ENCODE assay signal across 8 cellular contexts in genomic region chr19:18233224-18233825, GRCh38. TPM values are rescaled to one million over a fixed set of nuclear protein-coding genes. Genes with fewer than 3 reads are reported as not detected.
A peak's percentile ranks its signal among the peaks of the same experiment; 100 is the strongest.
DNase-seq lines count a peak whose midpoint lies in the region; ATAC-seq lines count a peak whose summit lies in the region.

No MANE protein-coding gene starts in this region.

- H2AFZ ChIP-seq in GM23248, result no peak overlapping the region

- no peak overlapping the region for H3K4me3 Mint-ChIP-seq in central memory CD8-positive, alpha-beta T cell

- no peaks in the 10 kb centered on the region for H3K4me1 ChIP-seq in GM23248 (ENCODE audit: insufficient read depth)

- H3K27ac ChIP-seq in GM23248, result no peak overlapping the region

- H3K9me3 ChIP-seq in GM23248 (ENCODE audit: low read depth), result no peaks in the 10 kb centered on the region

- no peaks in the 10 kb centered on the region for H3K9me2 ChIP-seq in GM23248 (ENCODE audit: insufficient read depth)

- H3F3A ChIP-seq in GM23248 (ENCODE audit: insufficient read depth), result no peaks in the 10 kb centered on the region

- DNase-seq in ACHN (peak; percentile 75), GM23248 (peak; percentile 68), T-helper 1 cell (peak in 3 of 5 donors; percentile 31 to 47 (median 42)), mucosa of gallbladder (ENCODE audit: low spot score) (peak; percentile 50), HCEC 1CT (no peak), DMS114 treated with DMSO at 0.1 percent for 48 hours (lab: John Stamatoyannopoulos, UW; ENCODE audit: unreplicated experiment) (no peak)
- DNase-seq in central memory CD8-positive, alpha-beta T cell (ENCODE audit: low spot score in 2 of 2), result peak in 1 of 2 donors; percentile 25

- H3K27me3 ChIP-seq in GM23248 (replicated peaks; ENCODE audit: insufficient read depth), result peaks cover 12% of the 10 kb centered on the region

- peaks cover 6% of the 10 kb centered on the region for H3K36me3 Mint-ChIP-seq in central memory CD8-positive, alpha-beta T cell (ENCODE audit: insufficient read depth)

- 24 to 25% methylated on average over 36 to 37 of the region's 37 CpGs for WGBS in GM23248 (ENCODE audit: low coverage in 1 of 2, low lambda C conversion rate in 2 of 2, missing lambda C conversion rate in 2 of 2), 2 experiments

- no peak overlapping the region for H3K4me2 ChIP-seq in GM23248 (ENCODE audit: unreplicated experiment)

- H4K20me1 ChIP-seq in GM23248 (ENCODE audit: insufficient read depth), result no peaks in the 10 kb centered on the region

- in situ Hi-C loops in ACHN (cut with HindIII; ENCODE audit: low pct_ligation_motif_present, low pct_unique_long_range_greater_than_20kb, low sequenced_read_pairs), result no loop called here
- in situ Hi-C loops in GM23248 (cut with MboI), result no loop called here

- peak; percentile 56 for ATAC-seq in central memory CD8-positive, alpha-beta T cell (replicated peaks; ENCODE audit: extremely low read depth, poor library complexity, severe bottlenecking)
- no peak for ATAC-seq in GM21576 (IDR thresholded peaks at IDR 0.05; ENCODE audit: unreplicated experiment)

- no peak overlapping the region for H3K27ac Mint-ChIP-seq in central memory CD8-positive, alpha-beta T cell (ENCODE audit: low read depth)

- H3K36me3 ChIP-seq in GM23248 (ENCODE audit: low read depth), result no peaks in the 10 kb centered on the region

- no peak overlapping the region for H3K4me3 ChIP-seq in GM23248

- no peaks in the 10 kb centered on the region for H3K4me1 Mint-ChIP-seq in central memory CD8-positive, alpha-beta T cell

- H3K9me3 Mint-ChIP-seq in central memory CD8-positive, alpha-beta T cell, result no peaks in the 10 kb centered on the region

- no peak overlapping the region for H3K9ac ChIP-seq in GM23248

- no peaks in the 10 kb centered on the region for H3K79me2 ChIP-seq in GM23248 (ENCODE audit: insufficient read depth)

- H3K27me3 Mint-ChIP-seq in central memory CD8-positive, alpha-beta T cell, result peaks cover 80% of the 10 kb centered on the region

RNA-seq across cellular contexts. Expression of gene PDE4C, which starts 7.1 kb away (rescaled TPM):
- under 0.01 and 0.22 TPM in 2 replicates for total RNA-seq in GM23248 (2014; rRNA removed; shearing (Covaris generic))
- polyA plus RNA-seq in GM23248 (2016; fragmentation: Nextera tagmentation; extraction: Ambion mirVana), result 0.40 and 1.0 TPM in 2 replicates
- total RNA-seq in mucosa of gallbladder, result 2.1 TPM

RNA-seq across cellular contexts. Expression of gene RAB3A, which starts 29.5 kb away (rescaled TPM):
- 1.4 and 1.8 TPM in 2 replicates for total RNA-seq in GM23248 (2014; rRNA removed; shearing (Covaris generic))
- polyA plus RNA-seq in GM23248 (2016; fragmentation: Nextera tagmentation; extraction: Ambion mirVana), result 1.9 and 2.0 TPM in 2 replicates
- total RNA-seq in mucosa of gallbladder, result 5.5 TPM

RNA-seq across cellular contexts. Expression of gene MPV17L2, which starts 40.3 kb away (rescaled TPM):
- 43.2 and 69.4 TPM in 2 replicates for total RNA-seq in GM23248 (2014; rRNA removed; shearing (Covaris generic))
- 21.0 and 22.4 TPM in 2 replicates for polyA plus RNA-seq in GM23248 (2016; fragmentation: Nextera tagmentation; extraction: Ambion mirVana)
- total RNA-seq in mucosa of gallbladder, result 9.3 TPM

RNA-seq across cellular contexts. Expression of gene IQCN, which starts 40.9 kb away (rescaled TPM):
- total RNA-seq in GM23248 (2014; rRNA removed; shearing (Covaris generic)), result 0.11 and 0.25 TPM in 2 replicates
- 0.16 and 0.33 TPM in 2 replicates for polyA plus RNA-seq in GM23248 (2016; fragmentation: Nextera tagmentation; extraction: Ambion mirVana)
- total RNA-seq in mucosa of gallbladder, result 2.9 TPM

RNA-seq across cellular contexts. Expression of gene JUND, which starts 48.1 kb away (rescaled TPM):
- total RNA-seq in GM23248 (2014; rRNA removed; shearing (Covaris generic)), result 123 and 172 TPM in 2 replicates
- polyA plus RNA-seq in GM23248 (2016; fragmentation: Nextera tagmentation; extraction: Ambion mirVana), result 15.3 and 17.9 TPM in 2 replicates
- total RNA-seq in mucosa of gallbladder, result 303 TPM

Comparison
In these comparisons a context has a peak if more than half of its experiments do, and no peak if none do; other contexts are left out.
1. DNase-seq: peak in ACHN (single experiment), GM23248 (single experiment), T-helper 1 cell (3 of 5) and mucosa of gallbladder (single experiment); none in HCEC 1CT (single experiment) and DMS114 treated with DMSO at 0.1 percent for 48 hours (single experiment).